Comparison of ENCODE assay signal across 9 cellular contexts in the genomic region with DNA sequence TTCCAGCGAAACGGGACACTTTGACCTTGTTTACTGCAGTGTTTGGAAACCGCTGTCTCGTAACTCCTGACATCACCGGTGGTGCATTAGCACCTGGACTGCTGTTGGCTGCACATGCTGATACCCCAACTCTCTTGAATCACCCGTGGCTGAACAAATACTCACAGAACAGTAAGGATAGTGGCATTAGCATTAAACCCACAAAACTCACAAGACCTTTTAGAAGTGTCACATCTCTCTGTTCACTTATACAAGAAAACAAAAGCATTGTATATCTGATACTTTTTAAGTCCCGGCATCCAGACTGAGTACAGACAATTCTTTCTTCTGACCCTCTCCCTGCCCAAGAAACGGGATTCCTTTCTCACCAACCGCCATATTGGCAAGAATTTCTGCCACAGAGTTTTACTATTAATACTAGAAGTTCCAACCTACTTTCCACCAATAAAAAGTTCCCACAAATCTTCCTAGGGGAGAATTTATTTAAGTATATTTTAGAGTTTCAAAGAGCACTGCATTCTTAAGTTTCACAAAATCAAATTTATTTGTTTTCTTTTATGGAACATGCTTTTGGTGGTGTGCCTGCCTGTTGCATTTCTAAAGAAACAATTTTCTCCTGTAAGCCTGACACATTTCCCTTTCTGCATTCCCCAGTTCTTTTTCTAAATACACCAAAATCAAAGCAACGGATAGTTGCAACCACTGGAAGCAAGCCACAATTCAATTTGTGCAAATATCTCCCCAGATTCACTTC.
DNase-seq lines count a peak whose midpoint lies in the region; ATAC-seq and TF ChIP-seq lines count a peak whose summit lies in the region.
"Had no signal": no experiment of that assay in that cellular context is flagged by ENCODE, and none has a peak within 500 bp of the region (broad histone marks: within the 10 kb centered on the region; RNA-seq: fewer than 3 reads in every experiment).

No MANE protein-coding gene starts in this region.

- ATAC-seq in left lung (peak; percentile 23), aorta (ENCODE audit: low FRiP score) (peak; percentile 20), HG02588 (IDR thresholded peaks at IDR 0.05; ENCODE audit: unreplicated experiment) (no peak), GM19023 (IDR thresholded peaks at IDR 0.05; ENCODE audit: unreplicated experiment) (no peak)

- peaks cover 0 to 5% of the 10 kb centered on the region in 2 donors for H3K36me3 ChIP-seq in ascending aorta
- peaks cover 0 to 13% of the 10 kb centered on the region in 2 donors for H3K36me3 ChIP-seq in left lung
- H3K36me3 ChIP-seq in aorta (ENCODE audit: control insufficient read depth in 1 of 2, insufficient read depth in 2 of 2, low read length in 1 of 2), result no peaks in the 10 kb centered on the region

- peak overlapping the region; percentile 93 for H3K27ac Mint-ChIP-seq in activated naive CD4-positive, alpha-beta T cell treated with anti-CD3 and anti-CD28 coated beads, Interleukin-2, amount 50 U/mL, for 24 hours

- peaks cover 94% of the 10 kb centered on the region for H3K4me1 Mint-ChIP-seq in activated naive CD4-positive, alpha-beta T cell treated with anti-CD3 and anti-CD28 coated beads, Interleukin-2, amount 50 U/mL, for 24 hours

- intact Hi-C loops in ascending aorta (cut with DNase I), result loop anchor here (5.0 kb wide), 1 partner anchor 45 kb away; no protein-coding TSS in a partner anchor
- intact Hi-C loops in left lung (cut with DNase I), result no loop called here
- intact Hi-C loops in aorta (cut with DNase I), result no loop called here

- peaks cover 0 to 34% of the 10 kb centered on the region in 2 donors for H3K4me1 ChIP-seq in ascending aorta
- H3K4me1 ChIP-seq in left lung, result peaks cover 16 to 75% of the 10 kb centered on the region in 2 donors
- H3K4me1 ChIP-seq in aorta (ENCODE audit: control insufficient read depth in 1 of 2, insufficient read depth in 2 of 2, low read length in 2 of 2), result peaks cover 3 to 6% of the 10 kb centered on the region in 2 donors

- H3K27me3 ChIP-seq in ascending aorta, result no peaks in the 10 kb centered on the region
- no peaks in the 10 kb centered on the region for H3K27me3 ChIP-seq in left lung
- no peaks in the 10 kb centered on the region for H3K27me3 ChIP-seq in aorta (ENCODE audit: control insufficient read depth in 1 of 2, insufficient read depth in 2 of 2, low read length in 1 of 2)

- DNase-seq in activated naive CD4-positive, alpha-beta T cell (lab: John Stamatoyannopoulos, UW), result no peak
- DNase-seq in ascending aorta (ENCODE audit: low spot score in 2 of 2) (no peak), left lung (no peak), aorta (no peak), amygdala (lab: John Stamatoyannopoulos, UW) (no peak)

- WGBS in aorta, 2 donors, result 33 to 40% methylated on average over 10 of the region's 10 CpGs

- H3K9me3 ChIP-seq in ascending aorta, result no peaks in the 10 kb centered on the region
- H3K9me3 ChIP-seq in left lung, result no peaks in the 10 kb centered on the region
- H3K9me3 ChIP-seq in aorta (ENCODE audit: control insufficient read depth, low read length), result no peaks in the 10 kb centered on the region

- peak overlapping the region; percentile 69 to 70 for H3K27ac ChIP-seq in ascending aorta
- peak overlapping the region; percentile 72 to 79 for H3K27ac ChIP-seq in left lung
- peak overlapping the region in 1 of 2 donors; percentile 21 for H3K27ac ChIP-seq in aorta (ENCODE audit: low read depth in 1 of 2, low read length in 2 of 2)

- no peaks in the 10 kb centered on the region for H3K9me3 Mint-ChIP-seq in activated naive CD4-positive, alpha-beta T cell treated with anti-CD3 and anti-CD28 coated beads, Interleukin-2, amount 50 U/mL, for 24 hours

- peak overlapping the region; percentile 88 for H3K4me3 Mint-ChIP-seq in activated naive CD4-positive, alpha-beta T cell treated with anti-CD3 and anti-CD28 coated beads, Interleukin-2, amount 50 U/mL, for 24 hours

- H3K36me3 Mint-ChIP-seq in activated naive CD4-positive, alpha-beta T cell treated with anti-CD3 and anti-CD28 coated beads, Interleukin-2, amount 50 U/mL, for 24 hours, result peaks cover 56% of the 10 kb centered on the region

- H3K4me3 ChIP-seq in ascending aorta (peak overlapping the region; percentile 44 to 60), left lung (peak overlapping the region in 1 of 2 donors; percentile 39), aorta (ENCODE audit: low read length in 2 of 2) (no peak overlapping the region)

- TF ChIP-seq CTCF in ascending aorta (IDR thresholded peaks at IDR 0.05) (no peak), left lung (IDR thresholded peaks at IDR 0.05) (no peak)

- H3K27me3 Mint-ChIP-seq in activated naive CD4-positive, alpha-beta T cell treated with anti-CD3 and anti-CD28 coated beads, Interleukin-2, amount 50 U/mL, for 24 hours, result no peaks in the 10 kb centered on the region
- H3K27me3 Mint-ChIP-seq: progenitor cell of endocrine pancreas had no signal

Comparison
In these comparisons a context has a peak if more than half of its experiments do, and no peak if none do; other contexts are left out.
1. H3K4me3 ChIP-seq: peak in ascending aorta (2 of 2); none in aorta (0 of 2).
2. ATAC-seq: peak in left lung (single experiment) and aorta (single experiment); none in HG02588 (single experiment) and GM19023 (single experiment).